11 cellular contexts compared by ENCODE assay signal in genomic region chr4:98232202-98232601, GRCh38. TPM values are rescaled to one million over a fixed set of nuclear protein-coding genes. Genes with fewer than 3 reads are reported as not detected.
DNase-seq lines count a peak whose midpoint lies in the region; ATAC-seq and TF ChIP-seq lines count a peak whose summit lies in the region.
"Had no signal": no experiment of that assay in that cellular context is flagged by ENCODE, and none has a peak within 500 bp of the region (broad histone marks: within the 10 kb centered on the region; RNA-seq: fewer than 3 reads in every experiment).

No MANE protein-coding gene starts in this region.

- no peaks in the 10 kb centered on the region for H3K36me3 ChIP-seq in BLaER1 treated with 17β-estradiol and CSF1 and Interleukin-3, amounts not matched to agents 10 nM and 100 nM
- no peaks in the 10 kb centered on the region for H3K36me3 ChIP-seq in IMR-90 (ENCODE audit: control insufficient read depth, insufficient read depth, low read length)

- H3K4me2 ChIP-seq in BLaER1 treated with 17β-estradiol and CSF1 and Interleukin-3, amounts not matched to agents 10 nM and 100 nM, result peak overlapping the region in 9 of 11 experiments; percentile 4 to 42 (median 33); a peak in 10 of 22 replicates
- no peak overlapping the region for H3K4me2 ChIP-seq in IMR-90 (ENCODE audit: low read depth, low read length)

- H2AFZ ChIP-seq in IMR-90 (replicated peaks; ENCODE audit: low read length, poor library complexity), result no peak overlapping the region

- H2BK20ac ChIP-seq in IMR-90 (ENCODE audit: low read depth, low read length), result no peak overlapping the region

- TF ChIP-seq CTCF in IMR-90 (conservative IDR thresholded peaks at IDR 0.05; ENCODE audit: low read depth, low read length) (no peak), fibroblast of the aortic adventitia (IDR thresholded peaks at IDR 0.05; ENCODE audit: insufficient read depth, low read length) (no peak), GM20000 (IDR thresholded peaks at IDR 0.05; ENCODE audit: extremely low read depth, missing control alignments) (no peak)

- no peak overlapping the region for H3K4ac ChIP-seq in IMR-90 (ENCODE audit: low read depth, low read length)

- H2BK5ac ChIP-seq in IMR-90 (ENCODE audit: low read depth, low read length, poor library complexity, severe bottlenecking), result no peak overlapping the region

- in situ Hi-C loops in IMR-90 (cut with MboI; ENCODE audit: low sequenced_read_pairs), result no loop called here
- in situ Hi-C loops in SK-MEL-5 (cut with HindIII; ENCODE audit: low pct_unique_long_range_greater_than_20kb, low sequenced_read_pairs), result no loop called here

- TF ChIP-seq RAD21 in IMR-90 (IDR thresholded peaks at IDR 0.05; ENCODE audit: low read length), result no peak

- H2AK5ac ChIP-seq in IMR-90 (ENCODE audit: low read depth, low read length), result no peak overlapping the region

- H3K4me3 ChIP-seq in BLaER1 treated with 17β-estradiol and CSF1 and Interleukin-3, amounts not matched to agents 10 nM and 100 nM, result no peak overlapping the region; a peak in 1 of 20 replicates
- H3K4me3 ChIP-seq in IMR-90 (ENCODE audit: insufficient read depth, low read depth, low read length), result no peak overlapping the region
- no peak overlapping the region for H3K4me3 ChIP-seq in fibroblast of the aortic adventitia (ENCODE audit: low read depth, low read length)

- H3K23ac ChIP-seq in IMR-90 (ENCODE audit: low read depth, low read length), result no peak overlapping the region

- no peak overlapping the region for H2BK120ac ChIP-seq in IMR-90 (ENCODE audit: low read depth, low read length)

- no peak for TF ChIP-seq POLR2A in IMR-90 (IDR thresholded peaks at IDR 0.05; ENCODE audit: low read depth, low read length)

- no peak overlapping the region for H4K5ac ChIP-seq in IMR-90 (ENCODE audit: low read depth, low read length)

- no peak for ATAC-seq in IMR-90 (ENCODE audit: low read depth)
- ATAC-seq in HG02678 (IDR thresholded peaks at IDR 0.05; ENCODE audit: unreplicated experiment), result no peak
- ATAC-seq: activated T-cell treated with anti-CD3 and anti-CD28 coated beads, Interleukin-2, amount 50 U/mL, for 4 hours had no signal

- POLR2A ChIA-PET in IMR-90 (lab: Charles Lee; ENCODE audit: unreplicated experiment), result no interaction called here

- no peak overlapping the region for H3K9ac ChIP-seq in BLaER1 treated with 17β-estradiol and CSF1 and Interleukin-3, amounts not matched to agents 10 nM and 100 nM
- H3K9ac ChIP-seq in IMR-90 (ENCODE audit: low read depth, low read length), result no peak overlapping the region

- peaks cover 0 to 17% (median 8%) of the 10 kb centered on the region in 10 experiments; a peak in 15 of 20 replicates for H3K4me1 ChIP-seq in BLaER1 treated with 17β-estradiol and CSF1 and Interleukin-3, amounts not matched to agents 10 nM and 100 nM
- H3K4me1 ChIP-seq in IMR-90 (ENCODE audit: control insufficient read depth, insufficient read depth, low read length), result no peaks in the 10 kb centered on the region

- no peaks in the 10 kb centered on the region for H3K79me1 ChIP-seq in IMR-90 (ENCODE audit: low read depth in 1 of 2, low read length in 2 of 2)

- H4K20me1 ChIP-seq in BLaER1 treated with 17β-estradiol and CSF1 and Interleukin-3, amounts not matched to agents 10 nM and 100 nM, result no peaks in the 10 kb centered on the region
- H4K20me1 ChIP-seq in IMR-90 (ENCODE audit: insufficient read depth, low read length), result no peaks in the 10 kb centered on the region

- no peak overlapping the region for H2BK15ac ChIP-seq in IMR-90 (ENCODE audit: low read depth, low read length)

- no CpG with 5 or more reads among the region's 3 CpGs for WGBS in IMR-90 (ENCODE audit: extremely low coverage in 2 of 2, insufficient read length in 1 of 2), 2 experiments

- H3K27ac ChIP-seq in BLaER1 treated with 17β-estradiol and CSF1 and Interleukin-3, amounts not matched to agents 10 nM and 100 nM, result peak overlapping the region in 7 of 11 experiments; percentile 42 to 69 (median 61); a peak in 12 of 22 replicates
- no peak overlapping the region for H3K27ac ChIP-seq in IMR-90 (ENCODE audit: insufficient read depth, low read length)

- BruUV-seq in IMR-90 (replicated peaks; lab: Mats Ljungman, UMichigan), result no TSS peak

- no peak overlapping the region for H2AK9ac ChIP-seq in IMR-90 (replicated peaks; ENCODE audit: low read depth, low read length, poor library complexity)

- no peak overlapping the region for H3K14ac ChIP-seq in IMR-90 (replicated peaks; ENCODE audit: low read depth, low read length)

- no peak overlapping the region for H4K91ac ChIP-seq in IMR-90 (ENCODE audit: insufficient read depth, low read depth, low read length)

- no peak overlapping the region for H3K56ac ChIP-seq in IMR-90 (ENCODE audit: extremely low read depth, insufficient read depth, low read length)

- no peak overlapping the region for H4K8ac ChIP-seq in IMR-90 (ENCODE audit: low read depth in 2 of 2, low read length in 2 of 2)

- no peaks in the 10 kb centered on the region for H3K27me3 ChIP-seq in BLaER1 treated with 17β-estradiol and CSF1 and Interleukin-3, amounts not matched to agents 10 nM and 100 nM
- H3K27me3 ChIP-seq in IMR-90 (ENCODE audit: control insufficient read depth, insufficient read depth, low read length), result no peaks in the 10 kb centered on the region

- CTCF ChIA-PET in IMR-90 (lab: Yijun Ruan, JAX), result no interaction called here

- H3K18ac ChIP-seq in IMR-90 (ENCODE audit: low read depth, low read length), result no peak overlapping the region

- no peaks in the 10 kb centered on the region for H3K9me1 ChIP-seq in IMR-90 (ENCODE audit: insufficient read depth, low read length)

- intact Hi-C loops in IMR-90 (cut with micrococcal nuclease), result loop anchor here (5.0 kb wide), 1 partner anchor 45 kb away; no protein-coding TSS in a partner anchor

- peak; percentile 30 for DNase-seq in IMR-90
- peak; percentile 0 for DNase-seq in SK-MEL-5 (ENCODE audit: low read depth, low spot score)
- DNase-seq in fibroblast of the aortic adventitia (ENCODE audit: low read depth), result peak; percentile 9
- DNase-seq in GM20000 (ENCODE audit: low spot score), result no peak
- no peak for DNase-seq in NCI-H2081 treated with DMSO at 0.1 percent for 48 hours (lab: John Stamatoyannopoulos, UW)
- no peak for DNase-seq in NCI-H345 treated with DMSO at 0.1 percent for 48 hours (lab: John Stamatoyannopoulos, UW; ENCODE audit: unreplicated experiment)
- DNase-seq: activated T-cell treated with anti-CD3 and anti-CD28 coated beads, Interleukin-2, amount 50 U/mL, for 4 hours; NCI-H187; stimulated activated CD4-positive, alpha-beta T cell treated with anti-CD3 and anti-CD28 coated beads, Interleukin-4, amount 100 ng/mL, for 24 hours had no signal

- dilution Hi-C loops in IMR-90 (cut with HindIII; ENCODE audit: low sequenced_read_pairs, unreplicated experiment), result no loop called here

- no peaks in the 10 kb centered on the region for H3K9me3 ChIP-seq in BLaER1 treated with 17β-estradiol and CSF1 and Interleukin-3, amounts not matched to agents 10 nM and 100 nM (replicated peaks in 1 of 11)
- no peaks in the 10 kb centered on the region for H3K9me3 ChIP-seq in IMR-90 (ENCODE audit: control insufficient read depth, insufficient read depth, low read length)

TF ChIP-seq in IMR-90, 13 proteins besides CTCF, POLR2A, EP300 and RAD21:
- peak; percentile 89 for TF ChIP-seq CEBPB (IDR thresholded peaks at IDR 0.05; ENCODE audit: low read depth, low read length)
- no peak for TF ChIP-seq SMC3 (IDR thresholded peaks at IDR 0.05; ENCODE audit: low read depth, low read length)

RNA-seq across cellular contexts. Expression of gene RAP1GDS1, which starts 29.0 kb away (rescaled TPM):
- total RNA-seq in IMR-90 (2012; rRNA removed) (84.7 and 85.1 TPM in 2 replicates), fibroblast of the aortic adventitia (ENCODE audit: low replicate concordance) (24.1 and 62.2 TPM in 2 replicates)
- 23.0 and 29.0 TPM in 2 replicates for polyA plus RNA-seq in IMR-90 (2012; rRNA removed)
- polyA plus RNA-seq in IMR-90 (2012; cell fraction: cytosol; rRNA removed), result 9.0 and 10.1 TPM in 2 replicates
- 6.3 and 33.3 TPM in 2 replicates for polyA plus RNA-seq in IMR-90 (2012; cell fraction: nucleus; rRNA removed; ENCODE audit: low replicate concordance)
- total RNA-seq in SK-MEL-5 (2014; rRNA removed; shearing (Covaris generic)), result 47.1 and 48.6 TPM in 2 replicates
- polyA plus RNA-seq in SK-MEL-5 (2015; cell fraction: cytosol; rRNA removed), result 29.4 and 35.0 TPM in 2 replicates
- polyA plus RNA-seq in SK-MEL-5 (2015; cell fraction: nucleus; rRNA removed), result 28.8 and 34.2 TPM in 2 replicates

Comparison
In these comparisons a context has a peak if more than half of its experiments do, and no peak if none do; other contexts are left out.
1. DNase-seq: peak in IMR-90 (single experiment), SK-MEL-5 (single experiment) and fibroblast of the aortic adventitia (single experiment); none in GM20000 (single experiment), NCI-H2081 treated with DMSO at 0.1 percent for 48 hours (single experiment) and NCI-H345 treated with DMSO at 0.1 percent for 48 hours (single experiment).